Comparison of ENCODE assay signal across 1 cellular context in genomic region chr7:101126651-101127459, GRCh38.
TF ChIP-seq lines count a peak whose summit lies in the region.

Gene SERPINE1 (plus strand): TSS chr7:101127104. CDS start chr7:101128394, 1,290 bp downstream.

TF ChIP-seq in HepG2, 621 proteins besides CTCF, POLR2A, EP300 and RAD21 (continued from another document and continues in another):
- TF ChIP-seq, protein P1, sequence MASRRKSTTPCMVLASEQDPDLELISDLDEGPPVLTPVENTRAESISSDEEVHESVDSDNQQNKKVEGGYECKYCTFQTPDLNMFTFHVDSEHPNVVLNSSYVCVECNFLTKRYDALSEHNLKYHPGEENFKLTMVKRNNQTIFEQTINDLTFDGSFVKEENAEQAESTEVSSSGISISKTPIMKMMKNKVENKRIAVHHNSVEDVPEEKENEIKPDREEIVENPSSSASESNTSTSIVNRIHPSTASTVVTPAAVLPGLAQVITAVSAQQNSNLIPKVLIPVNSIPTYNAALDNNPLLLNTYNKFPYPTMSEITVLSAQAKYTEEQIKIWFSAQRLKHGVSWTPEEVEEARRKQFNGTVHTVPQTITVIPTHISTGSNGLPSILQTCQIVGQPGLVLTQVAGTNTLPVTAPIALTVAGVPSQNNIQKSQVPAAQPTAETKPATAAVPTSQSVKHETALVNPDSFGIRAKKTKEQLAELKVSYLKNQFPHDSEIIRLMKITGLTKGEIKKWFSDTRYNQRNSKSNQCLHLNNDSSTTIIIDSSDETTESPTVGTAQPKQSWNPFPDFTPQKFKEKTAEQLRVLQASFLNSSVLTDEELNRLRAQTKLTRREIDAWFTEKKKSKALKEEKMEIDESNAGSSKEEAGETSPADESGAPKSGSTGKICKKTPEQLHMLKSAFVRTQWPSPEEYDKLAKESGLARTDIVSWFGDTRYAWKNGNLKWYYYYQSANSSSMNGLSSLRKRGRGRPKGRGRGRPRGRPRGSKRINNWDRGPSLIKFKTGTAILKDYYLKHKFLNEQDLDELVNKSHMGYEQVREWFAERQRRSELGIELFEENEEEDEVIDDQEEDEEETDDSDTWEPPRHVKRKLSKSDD (CRISPR knock-in tag; IDR thresholded peaks at IDR 0.05; ENCODE audit: low read depth), result 0 out of 2 replicates have a peak, but pooled peaks have one; percentile 51
- TF ChIP-seq ZNF83 (CRISPR knock-in tag; IDR thresholded peaks at IDR 0.05; ENCODE audit: borderline replicate concordance), result peak; percentile 30; the same call in 1 of the 2 replicates
- TF ChIP-seq ZFP82 (CRISPR knock-in tag; IDR thresholded peaks at IDR 0.05; ENCODE audit: borderline replicate concordance), result peak; percentile 70; the same call in 1 of the 2 replicates
- TF ChIP-seq ZNF12 (CRISPR knock-in tag; IDR thresholded peaks at IDR 0.05), result 0 out of 2 replicates have a peak, but pooled peaks have one; percentile 28
- TF ChIP-seq TEAD2 (CRISPR knock-in tag; IDR thresholded peaks at IDR 0.05), result no peak
- TF ChIP-seq ZNF749 (CRISPR knock-in tag; IDR thresholded peaks at IDR 0.05; ENCODE audit: borderline replicate concordance), result no peak; the same call in 1 of the 2 replicates
- TF ChIP-seq ZNF614 (CRISPR knock-in tag; IDR thresholded peaks at IDR 0.05; ENCODE audit: borderline replicate concordance), result peak; percentile 52; the same call in 1 of the 2 replicates
- TF ChIP-seq ZMYM3 (CRISPR knock-in tag; IDR thresholded peaks at IDR 0.05), result peak; percentile 69; the same call in 1 of the 2 replicates
- TF ChIP-seq ZSCAN30 (CRISPR knock-in tag; IDR thresholded peaks at IDR 0.05), result 0 out of 2 replicates have a peak, but pooled peaks have one; percentile 84
- TF ChIP-seq, protein P2, sequence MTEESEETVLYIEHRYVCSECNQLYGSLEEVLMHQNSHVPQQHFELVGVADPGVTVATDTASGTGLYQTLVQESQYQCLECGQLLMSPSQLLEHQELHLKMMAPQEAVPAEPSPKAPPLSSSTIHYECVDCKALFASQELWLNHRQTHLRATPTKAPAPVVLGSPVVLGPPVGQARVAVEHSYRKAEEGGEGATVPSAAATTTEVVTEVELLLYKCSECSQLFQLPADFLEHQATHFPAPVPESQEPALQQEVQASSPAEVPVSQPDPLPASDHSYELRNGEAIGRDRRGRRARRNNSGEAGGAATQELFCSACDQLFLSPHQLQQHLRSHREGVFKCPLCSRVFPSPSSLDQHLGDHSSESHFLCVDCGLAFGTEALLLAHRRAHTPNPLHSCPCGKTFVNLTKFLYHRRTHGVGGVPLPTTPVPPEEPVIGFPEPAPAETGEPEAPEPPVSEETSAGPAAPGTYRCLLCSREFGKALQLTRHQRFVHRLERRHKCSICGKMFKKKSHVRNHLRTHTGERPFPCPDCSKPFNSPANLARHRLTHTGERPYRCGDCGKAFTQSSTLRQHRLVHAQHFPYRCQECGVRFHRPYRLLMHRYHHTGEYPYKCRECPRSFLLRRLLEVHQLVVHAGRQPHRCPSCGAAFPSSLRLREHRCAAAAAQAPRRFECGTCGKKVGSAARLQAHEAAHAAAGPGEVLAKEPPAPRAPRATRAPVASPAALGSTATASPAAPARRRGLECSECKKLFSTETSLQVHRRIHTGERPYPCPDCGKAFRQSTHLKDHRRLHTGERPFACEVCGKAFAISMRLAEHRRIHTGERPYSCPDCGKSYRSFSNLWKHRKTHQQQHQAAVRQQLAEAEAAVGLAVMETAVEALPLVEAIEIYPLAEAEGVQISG (CRISPR knock-in tag; IDR thresholded peaks at IDR 0.05), result peak; percentile 85
- TF ChIP-seq, protein P3, sequence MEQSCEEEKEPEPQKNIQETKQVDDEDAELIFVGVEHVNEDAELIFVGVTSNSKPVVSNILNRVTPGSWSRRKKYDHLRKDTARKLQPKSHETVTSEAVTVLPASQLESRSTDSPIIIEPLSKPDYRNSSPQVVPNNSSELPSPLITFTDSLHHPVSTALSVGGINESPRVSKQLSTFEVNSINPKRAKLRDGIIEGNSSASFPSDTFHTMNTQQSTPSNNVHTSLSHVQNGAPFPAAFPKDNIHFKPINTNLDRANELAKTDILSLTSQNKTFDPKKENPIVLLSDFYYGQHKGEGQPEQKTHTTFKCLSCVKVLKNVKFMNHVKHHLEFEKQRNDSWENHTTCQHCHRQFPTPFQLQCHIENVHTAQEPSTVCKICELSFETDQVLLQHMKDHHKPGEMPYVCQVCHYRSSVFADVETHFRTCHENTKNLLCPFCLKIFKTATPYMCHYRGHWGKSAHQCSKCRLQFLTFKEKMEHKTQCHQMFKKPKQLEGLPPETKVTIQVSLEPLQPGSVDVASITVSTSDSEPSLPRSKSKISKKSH (CRISPR knock-in tag; IDR thresholded peaks at IDR 0.05; ENCODE audit: borderline replicate concordance), result no peak
- peak; percentile 98 for TF ChIP-seq ARNTL (CRISPR knock-in tag; IDR thresholded peaks at IDR 0.05)
- TF ChIP-seq SMC3 (IDR thresholded peaks at IDR 0.05; ENCODE audit: low read length), result peak; percentile 42; the same call in 1 of the 2 replicates
- no peak for TF ChIP-seq PHB2 (IDR thresholded peaks at IDR 0.05; ENCODE audit: partially characterized antibody)
- no peak; the same call in 1 of the 2 replicates for TF ChIP-seq SMAD1 (CRISPR knock-in tag; IDR thresholded peaks at IDR 0.05; ENCODE audit: borderline replicate concordance, low read depth)
- TF ChIP-seq EZH2 (conservative IDR thresholded peaks at IDR 0.05; ENCODE audit: low read depth, low read length), result no peak
- no peak; the same call in 1 of the 2 replicates for TF ChIP-seq ZNF329 (CRISPR knock-in tag; IDR thresholded peaks at IDR 0.05; ENCODE audit: low read depth)
- no peak for TF ChIP-seq ZNF572 (CRISPR knock-in tag; IDR thresholded peaks at IDR 0.05)
- TF ChIP-seq YEATS4 (CRISPR knock-in tag; IDR thresholded peaks at IDR 0.05; ENCODE audit: borderline replicate concordance), result peak; percentile 71
- TF ChIP-seq TBX2 (CRISPR knock-in tag; IDR thresholded peaks at IDR 0.05; ENCODE audit: borderline replicate concordance), result peak; percentile 91
- TF ChIP-seq REL (CRISPR knock-in tag; conservative IDR thresholded peaks at IDR 0.05), result peak; percentile 47; the same call in 1 of the 2 replicates
- no peak for TF ChIP-seq TBP (CRISPR knock-in tag; IDR thresholded peaks at IDR 0.05)
- peak; percentile 84 for TF ChIP-seq SP5 (CRISPR knock-in tag; IDR thresholded peaks at IDR 0.05; ENCODE audit: borderline replicate concordance, low read depth)
- TF ChIP-seq ZNF530 (CRISPR knock-in tag; IDR thresholded peaks at IDR 0.05; ENCODE audit: low read depth), result no peak
- TF ChIP-seq ZNF782 (CRISPR knock-in tag; IDR thresholded peaks at IDR 0.05; ENCODE audit: borderline replicate concordance), result no peak
- peak; percentile 78; the same call in 1 of the 2 replicates for TF ChIP-seq ZNF607 (CRISPR knock-in tag; IDR thresholded peaks at IDR 0.05; ENCODE audit: borderline replicate concordance)
- no peak for TF ChIP-seq ZIK1 (CRISPR knock-in tag; IDR thresholded peaks at IDR 0.05; ENCODE audit: borderline replicate concordance, low read depth)
- TF ChIP-seq KLF16 (CRISPR knock-in tag; IDR thresholded peaks at IDR 0.05), result 0 out of 4 replicates have a peak, but pooled peaks of 1 of the 2 experiments have one; percentile 9
- TF ChIP-seq MTF2 (CRISPR knock-in tag; IDR thresholded peaks at IDR 0.05; ENCODE audit: borderline replicate concordance), result no peak
- TF ChIP-seq, protein P4, sequence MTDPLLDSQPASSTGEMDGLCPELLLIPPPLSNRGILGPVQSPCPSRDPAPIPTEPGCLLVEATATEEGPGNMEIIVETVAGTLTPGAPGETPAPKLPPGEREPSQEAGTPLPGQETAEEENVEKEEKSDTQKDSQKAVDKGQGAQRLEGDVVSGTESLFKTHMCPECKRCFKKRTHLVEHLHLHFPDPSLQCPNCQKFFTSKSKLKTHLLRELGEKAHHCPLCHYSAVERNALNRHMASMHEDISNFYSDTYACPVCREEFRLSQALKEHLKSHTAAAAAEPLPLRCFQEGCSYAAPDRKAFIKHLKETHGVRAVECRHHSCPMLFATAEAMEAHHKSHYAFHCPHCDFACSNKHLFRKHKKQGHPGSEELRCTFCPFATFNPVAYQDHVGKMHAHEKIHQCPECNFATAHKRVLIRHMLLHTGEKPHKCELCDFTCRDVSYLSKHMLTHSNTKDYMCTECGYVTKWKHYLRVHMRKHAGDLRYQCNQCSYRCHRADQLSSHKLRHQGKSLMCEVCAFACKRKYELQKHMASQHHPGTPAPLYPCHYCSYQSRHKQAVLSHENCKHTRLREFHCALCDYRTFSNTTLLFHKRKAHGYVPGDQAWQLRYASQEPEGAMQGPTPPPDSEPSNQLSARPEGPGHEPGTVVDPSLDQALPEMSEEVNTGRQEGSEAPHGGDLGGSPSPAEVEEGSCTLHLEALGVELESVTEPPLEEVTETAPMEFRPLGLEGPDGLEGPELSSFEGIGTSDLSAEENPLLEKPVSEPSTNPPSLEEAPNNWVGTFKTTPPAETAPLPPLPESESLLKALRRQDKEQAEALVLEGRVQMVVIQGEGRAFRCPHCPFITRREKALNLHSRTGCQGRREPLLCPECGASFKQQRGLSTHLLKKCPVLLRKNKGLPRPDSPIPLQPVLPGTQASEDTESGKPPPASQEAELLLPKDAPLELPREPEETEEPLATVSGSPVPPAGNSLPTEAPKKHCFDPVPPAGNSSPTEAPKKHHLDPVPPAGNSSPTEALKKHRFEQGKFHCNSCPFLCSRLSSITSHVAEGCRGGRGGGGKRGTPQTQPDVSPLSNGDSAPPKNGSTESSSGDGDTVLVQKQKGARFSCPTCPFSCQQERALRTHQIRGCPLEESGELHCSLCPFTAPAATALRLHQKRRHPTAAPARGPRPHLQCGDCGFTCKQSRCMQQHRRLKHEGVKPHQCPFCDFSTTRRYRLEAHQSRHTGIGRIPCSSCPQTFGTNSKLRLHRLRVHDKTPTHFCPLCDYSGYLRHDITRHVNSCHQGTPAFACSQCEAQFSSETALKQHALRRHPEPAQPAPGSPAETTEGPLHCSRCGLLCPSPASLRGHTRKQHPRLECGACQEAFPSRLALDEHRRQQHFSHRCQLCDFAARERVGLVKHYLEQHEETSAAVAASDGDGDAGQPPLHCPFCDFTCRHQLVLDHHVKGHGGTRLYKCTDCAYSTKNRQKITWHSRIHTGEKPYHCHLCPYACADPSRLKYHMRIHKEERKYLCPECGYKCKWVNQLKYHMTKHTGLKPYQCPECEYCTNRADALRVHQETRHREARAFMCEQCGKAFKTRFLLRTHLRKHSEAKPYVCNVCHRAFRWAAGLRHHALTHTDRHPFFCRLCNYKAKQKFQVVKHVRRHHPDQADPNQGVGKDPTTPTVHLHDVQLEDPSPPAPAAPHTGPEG (CRISPR knock-in tag; IDR thresholded peaks at IDR 0.05), result no peak; the same call in 1 of the 2 replicates
- peak; percentile 89 for TF ChIP-seq HOXA3 (CRISPR knock-in tag; IDR thresholded peaks at IDR 0.05)
- TF ChIP-seq ZNF678 (CRISPR knock-in tag; IDR thresholded peaks at IDR 0.05), result no peak
- TF ChIP-seq ZFY (CRISPR knock-in tag; IDR thresholded peaks at IDR 0.05), result no peak
- TF ChIP-seq, protein P5, sequence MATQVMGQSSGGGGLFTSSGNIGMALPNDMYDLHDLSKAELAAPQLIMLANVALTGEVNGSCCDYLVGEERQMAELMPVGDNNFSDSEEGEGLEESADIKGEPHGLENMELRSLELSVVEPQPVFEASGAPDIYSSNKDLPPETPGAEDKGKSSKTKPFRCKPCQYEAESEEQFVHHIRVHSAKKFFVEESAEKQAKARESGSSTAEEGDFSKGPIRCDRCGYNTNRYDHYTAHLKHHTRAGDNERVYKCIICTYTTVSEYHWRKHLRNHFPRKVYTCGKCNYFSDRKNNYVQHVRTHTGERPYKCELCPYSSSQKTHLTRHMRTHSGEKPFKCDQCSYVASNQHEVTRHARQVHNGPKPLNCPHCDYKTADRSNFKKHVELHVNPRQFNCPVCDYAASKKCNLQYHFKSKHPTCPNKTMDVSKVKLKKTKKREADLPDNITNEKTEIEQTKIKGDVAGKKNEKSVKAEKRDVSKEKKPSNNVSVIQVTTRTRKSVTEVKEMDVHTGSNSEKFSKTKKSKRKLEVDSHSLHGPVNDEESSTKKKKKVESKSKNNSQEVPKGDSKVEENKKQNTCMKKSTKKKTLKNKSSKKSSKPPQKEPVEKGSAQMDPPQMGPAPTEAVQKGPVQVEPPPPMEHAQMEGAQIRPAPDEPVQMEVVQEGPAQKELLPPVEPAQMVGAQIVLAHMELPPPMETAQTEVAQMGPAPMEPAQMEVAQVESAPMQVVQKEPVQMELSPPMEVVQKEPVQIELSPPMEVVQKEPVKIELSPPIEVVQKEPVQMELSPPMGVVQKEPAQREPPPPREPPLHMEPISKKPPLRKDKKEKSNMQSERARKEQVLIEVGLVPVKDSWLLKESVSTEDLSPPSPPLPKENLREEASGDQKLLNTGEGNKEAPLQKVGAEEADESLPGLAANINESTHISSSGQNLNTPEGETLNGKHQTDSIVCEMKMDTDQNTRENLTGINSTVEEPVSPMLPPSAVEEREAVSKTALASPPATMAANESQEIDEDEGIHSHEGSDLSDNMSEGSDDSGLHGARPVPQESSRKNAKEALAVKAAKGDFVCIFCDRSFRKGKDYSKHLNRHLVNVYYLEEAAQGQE (IDR thresholded peaks at IDR 0.05; ENCODE audit: borderline replicate concordance in 1 of 2, low read depth in 1 of 2, low read length in 2 of 2), result peak in 1 of 2 experiments; percentile 72; a peak in 1 of 4 replicates
- TF ChIP-seq IRF9 (CRISPR knock-in tag; IDR thresholded peaks at IDR 0.05; ENCODE audit: borderline replicate concordance), result peak; percentile 92
- TF ChIP-seq ELF3 (CRISPR knock-in tag; IDR thresholded peaks at IDR 0.05), result peak; percentile 96
- TF ChIP-seq ZNF510 (CRISPR knock-in tag; IDR thresholded peaks at IDR 0.05; ENCODE audit: low read depth), result no peak
- peak; percentile 95 for TF ChIP-seq CCAR2 (optimal IDR thresholded peaks at IDR 0.05; ENCODE audit: low read depth, low read length)
- TF ChIP-seq ZNF17 (CRISPR knock-in tag; IDR thresholded peaks at IDR 0.05), result 0 out of 2 replicates have a peak, but pooled peaks have one; percentile 76
- TF ChIP-seq ZNF124 (CRISPR knock-in tag; IDR thresholded peaks at IDR 0.05), result no peak; the same call in 1 of the 2 replicates
